In genomic region chr15:38059665-38060064, GRCh38 we compare ENCODE assay signal across 2 cellular contexts.
TF ChIP-seq lines count a peak whose summit lies in the region.

No MANE protein-coding gene starts in this region.

TF ChIP-seq in HepG2, 621 proteins besides CTCF, POLR2A, EP300 and RAD21:
- TF ChIP-seq MAFF (IDR thresholded peaks at IDR 0.05; ENCODE audit: low read depth, low read length) (peak; percentile 91), MAFG (CRISPR knock-in tag; IDR thresholded peaks at IDR 0.05) (no peak), MAFK (conservative IDR thresholded peaks at IDR 0.05 in 1 of 2, IDR thresholded peaks at IDR 0.05 in 1 of 2; ENCODE audit: low read length in 2 of 2) (peak; percentile 90 to 95)

TF ChIP-seq in SK-N-SH, 30 proteins besides CTCF, POLR2A, EP300 and RAD21:
- TF ChIP-seq GATA2 (CRISPR knock-in tag; IDR thresholded peaks at IDR 0.05) (no peak), FOSL2 (IDR thresholded peaks at IDR 0.05; ENCODE audit: borderline replicate concordance, low read depth) (peak; percentile 64; the same call in 1 of the 2 replicates), NFIC (IDR thresholded peaks at IDR 0.05; ENCODE audit: borderline replicate concordance) (no peak), JUND (IDR thresholded peaks at IDR 0.05) (peak; percentile 59), TCF12 (IDR thresholded peaks at IDR 0.05) (peak; percentile 67), REST (IDR thresholded peaks at IDR 0.05; ENCODE audit: low read depth, low read length) (no peak), MEF2A (IDR thresholded peaks at IDR 0.05; ENCODE audit: borderline replicate concordance, low read depth) (no peak), ZBTB33 (IDR thresholded peaks at IDR 0.05; ENCODE audit: borderline replicate concordance, low read depth) (no peak), RCOR1 (IDR thresholded peaks at IDR 0.05; ENCODE audit: low read length) (no peak), TAF1 (IDR thresholded peaks at IDR 0.05; ENCODE audit: borderline replicate concordance, low read depth, low read length) (no peak), GABPA (IDR thresholded peaks at IDR 0.05; ENCODE audit: low read depth) (no peak), SIN3A (IDR thresholded peaks at IDR 0.05; ENCODE audit: borderline replicate concordance, low read depth, low read length) (no peak), MAX (IDR thresholded peaks at IDR 0.05; ENCODE audit: low read depth) (no peak)
- TF ChIP-seq, protein P1, sequence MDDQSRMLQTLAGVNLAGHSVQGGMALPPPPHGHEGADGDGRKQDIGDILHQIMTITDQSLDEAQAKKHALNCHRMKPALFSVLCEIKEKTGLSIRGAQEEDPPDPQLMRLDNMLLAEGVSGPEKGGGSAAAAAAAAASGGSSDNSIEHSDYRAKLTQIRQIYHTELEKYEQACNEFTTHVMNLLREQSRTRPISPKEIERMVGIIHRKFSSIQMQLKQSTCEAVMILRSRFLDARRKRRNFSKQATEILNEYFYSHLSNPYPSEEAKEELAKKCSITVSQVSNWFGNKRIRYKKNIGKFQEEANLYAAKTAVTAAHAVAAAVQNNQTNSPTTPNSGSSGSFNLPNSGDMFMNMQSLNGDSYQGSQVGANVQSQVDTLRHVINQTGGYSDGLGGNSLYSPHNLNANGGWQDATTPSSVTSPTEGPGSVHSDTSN (IDR thresholded peaks at IDR 0.05): peak; percentile 47
- TF ChIP-seq, protein P2, sequence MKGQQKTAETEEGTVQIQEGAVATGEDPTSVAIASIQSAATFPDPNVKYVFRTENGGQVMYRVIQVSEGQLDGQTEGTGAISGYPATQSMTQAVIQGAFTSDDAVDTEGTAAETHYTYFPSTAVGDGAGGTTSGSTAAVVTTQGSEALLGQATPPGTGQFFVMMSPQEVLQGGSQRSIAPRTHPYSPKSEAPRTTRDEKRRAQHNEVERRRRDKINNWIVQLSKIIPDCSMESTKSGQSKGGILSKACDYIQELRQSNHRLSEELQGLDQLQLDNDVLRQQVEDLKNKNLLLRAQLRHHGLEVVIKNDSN (IDR thresholded peaks at IDR 0.05; ENCODE audit: borderline replicate concordance, low read depth): no peak
- TF ChIP-seq, protein P3, sequence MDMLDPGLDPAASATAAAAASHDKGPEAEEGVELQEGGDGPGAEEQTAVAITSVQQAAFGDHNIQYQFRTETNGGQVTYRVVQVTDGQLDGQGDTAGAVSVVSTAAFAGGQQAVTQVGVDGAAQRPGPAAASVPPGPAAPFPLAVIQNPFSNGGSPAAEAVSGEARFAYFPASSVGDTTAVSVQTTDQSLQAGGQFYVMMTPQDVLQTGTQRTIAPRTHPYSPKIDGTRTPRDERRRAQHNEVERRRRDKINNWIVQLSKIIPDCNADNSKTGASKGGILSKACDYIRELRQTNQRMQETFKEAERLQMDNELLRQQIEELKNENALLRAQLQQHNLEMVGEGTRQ (IDR thresholded peaks at IDR 0.05; ENCODE audit: borderline replicate concordance, low read depth, low read length): no peak
